ENCODE assay signal across 32 cellular contexts in the genomic region with DNA sequence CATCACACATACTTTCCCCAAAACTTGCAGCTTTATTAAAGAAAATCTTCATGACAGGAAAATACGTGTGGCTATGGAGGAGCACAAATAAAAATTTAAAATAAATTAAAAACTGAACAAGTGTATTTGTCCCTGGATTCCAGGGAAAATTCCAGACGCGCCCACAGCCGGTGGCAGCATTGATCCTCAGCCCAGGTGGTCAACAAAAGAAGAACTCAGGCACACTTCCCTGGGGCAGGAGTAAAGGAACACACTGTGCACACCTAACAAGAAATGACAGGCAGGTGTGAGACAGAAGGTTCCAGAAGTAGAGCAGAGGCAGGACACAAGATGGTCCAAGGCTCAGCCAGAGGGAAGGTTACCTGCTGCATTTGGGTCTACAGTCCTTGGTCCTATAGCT. TPM values are rescaled to one million over a fixed set of nuclear protein-coding genes. Genes with fewer than 3 reads are reported as not detected.
"Had no signal": no experiment of that assay in that cellular context is flagged by ENCODE, and none has a peak within 500 bp of the region (broad histone marks: within the 10 kb centered on the region; RNA-seq: fewer than 3 reads in every experiment).

No MANE protein-coding gene starts in this region.

- H3K9me3 Mint-ChIP-seq: type B pancreatic cell had no signal

- H3K4me1 ChIP-seq: suprapubic skin, testis, thyroid gland, tibial artery, tibial nerve, transverse colon, upper lobe of left lung, upper lobe of right lung, uterus, vagina had no signal

- H3K9me3 ChIP-seq: suprapubic skin, testis, thoracic aorta, thyroid gland, transverse colon, upper lobe of left lung, upper lobe of right lung, uterus, vagina had no signal

- ATAC-seq: stimulated activated effector memory CD8-positive, alpha-beta T cell treated with anti-CD3 and anti-CD28 coated beads, Interleukin-12 subunit alpha, Interleukin-12 subunit beta, amount 100 ng/mL, for 72 hours; stimulated activated naive B cell treated with anti-CD40 and anti-IgM and Interleukin-4, amounts not matched to agents 10 μg/mL and 1 μg/mL and 100 μg/mL, for 72 hours; stimulated activated naive CD8-positive, alpha-beta T cell treated with anti-CD3 and anti-CD28 coated beads, Interleukin-15, amount 100 ng/mL, for 72 hours; stimulated activated naive CD8-positive, alpha-beta T cell treated with anti-CD3 and anti-CD28 coated beads, Interleukin-15, Interleukin-2, amounts not matched to agents 100 U/mL and 50 U/mL, for 24 hours; upper lobe of right lung had no signal

- DNase-seq: stimulated activated CD4-positive, alpha-beta T cell treated with anti-CD3 and anti-CD28 coated beads, Interleukin-2, amount 100 ng/mL, for 48 hours; stimulated activated CD4-positive, alpha-beta T cell treated with anti-CD3 and anti-CD28 coated beads, Interleukin-4, amount 100 ng/mL, for 1 hour; stimulated activated CD4-positive, alpha-beta T cell treated with anti-CD3 and anti-CD28 coated beads, Interleukin-4, amount 100 ng/mL, for 24 hours; stimulated activated CD4-positive, alpha-beta T cell treated with anti-CD3 and anti-CD28 coated beads, Interleukin-4, amount 100 ng/mL, for 4 hours; stimulated activated CD8-positive, alpha-beta memory T cell treated with anti-CD3 and anti-CD28 coated beads, Interleukin-4, amount 100 ng/mL, for 48 hours; stimulated activated naive B cell treated with anti-CD40 and anti-IgM and Interleukin-4, amounts not matched to agents 10 μg/mL and 1 μg/mL and 100 μg/mL, for 72 hours; stimulated activated naive CD4-positive, alpha-beta T cell; stimulated activated naive CD4-positive, alpha-beta T cell treated with Interleukin-2 at 50 U/mL for 16 hours; stimulated activated naive CD8-positive, alpha-beta T cell treated with anti-CD3 and anti-CD28 coated beads, Interleukin-15, amount 100 ng/mL, for 72 hours; stimulated activated naive CD8-positive, alpha-beta T cell treated with anti-CD3 and anti-CD28 coated beads, Interleukin-15, Interleukin-2, amounts not matched to agents 100 U/mL and 50 U/mL, for 24 hours; stomach; substantia nigra; testis; thyroid gland; tibial artery; transverse colon; trophoblast cell; upper lobe of left lung; upper lobe of right lung; uterus had no signal

- H3K27ac ChIP-seq: stomach, suprapubic skin, testis, thoracic aorta, thyroid gland, tibial artery, tibial nerve, transverse colon, upper lobe of left lung, upper lobe of right lung, uterus, vagina had no signal

- H3K36me3 ChIP-seq: stomach, suprapubic skin, thoracic aorta, thyroid gland, tibial artery, tibial nerve, transverse colon, upper lobe of left lung, upper lobe of right lung, uterus, vagina had no signal

- H3K27me3 ChIP-seq: stomach, testis, thyroid gland, tibial nerve, transverse colon, upper lobe of left lung, upper lobe of right lung, uterus, vagina had no signal

- H3K4me3 Mint-ChIP-seq: stimulated activated effector memory CD8-positive, alpha-beta T cell treated with anti-CD3 and anti-CD28 coated beads, Interleukin-12 subunit alpha, Interleukin-12 subunit beta, amount 100 ng/mL, for 72 hours; stimulated activated naive B cell treated with anti-CD40 and anti-IgM and Interleukin-4, amounts not matched to agents 10 μg/mL and 1 μg/mL and 100 μg/mL, for 72 hours; stimulated activated naive CD8-positive, alpha-beta T cell treated with anti-CD3 and anti-CD28 coated beads, Interleukin-15, amount 100 ng/mL, for 72 hours; stimulated activated naive CD8-positive, alpha-beta T cell treated with anti-CD3 and anti-CD28 coated beads, Interleukin-15, Interleukin-2, amounts not matched to agents 100 ng/mL and 50 ng/mL, for 24 hours; type B pancreatic cell had no signal

- FAIRE-seq: urothelium cell line had no signal

- H3K4me1 Mint-ChIP-seq: stimulated activated effector memory CD8-positive, alpha-beta T cell treated with anti-CD3 and anti-CD28 coated beads, Interleukin-12 subunit alpha, Interleukin-12 subunit beta, amount 100 ng/mL, for 72 hours; stimulated activated naive B cell treated with anti-CD40 and anti-IgM and Interleukin-4, amounts not matched to agents 10 μg/mL and 1 μg/mL and 100 μg/mL, for 72 hours; stimulated activated naive CD8-positive, alpha-beta T cell treated with anti-CD3 and anti-CD28 coated beads, Interleukin-15, amount 100 ng/mL, for 72 hours had no signal

- H3K4me3 ChIP-seq: stomach, suprapubic skin, testis, thoracic aorta, thyroid gland, tibial artery, tibial nerve, transverse colon, upper lobe of left lung, upper lobe of right lung, uterus, vagina had no signal

- H3K27ac Mint-ChIP-seq: stimulated activated effector memory CD8-positive, alpha-beta T cell treated with anti-CD3 and anti-CD28 coated beads, Interleukin-12 subunit alpha, Interleukin-12 subunit beta, amount 100 ng/mL, for 72 hours; stimulated activated naive B cell treated with anti-CD40 and anti-IgM and Interleukin-4, amounts not matched to agents 10 μg/mL and 1 μg/mL and 100 μg/mL, for 72 hours; stimulated activated naive CD8-positive, alpha-beta T cell treated with anti-CD3 and anti-CD28 coated beads, Interleukin-15, amount 100 ng/mL, for 72 hours; stimulated activated naive CD8-positive, alpha-beta T cell treated with anti-CD3 and anti-CD28 coated beads, Interleukin-15, Interleukin-2, amounts not matched to agents 100 ng/mL and 50 ng/mL, for 24 hours; type B pancreatic cell had no signal

- H3K36me3 Mint-ChIP-seq: stimulated activated effector memory CD8-positive, alpha-beta T cell treated with anti-CD3 and anti-CD28 coated beads, Interleukin-12 subunit alpha, Interleukin-12 subunit beta, amount 100 ng/mL, for 72 hours; stimulated activated naive B cell treated with anti-CD40 and anti-IgM and Interleukin-4, amounts not matched to agents 10 μg/mL and 1 μg/mL and 100 μg/mL, for 72 hours; type B pancreatic cell had no signal

RNA-seq across cellular contexts. Expression of gene FOXA2, which starts 36.3 kb away (rescaled TPM):
- total RNA-seq: subcutaneous adipose tissue, suprapubic skin, temporal lobe, ureter, urinary bladder, vagina had no signal
- polyA plus RNA-seq: urinary bladder had no signal
